7 cellular contexts compared by ENCODE assay signal in the genomic region with DNA sequence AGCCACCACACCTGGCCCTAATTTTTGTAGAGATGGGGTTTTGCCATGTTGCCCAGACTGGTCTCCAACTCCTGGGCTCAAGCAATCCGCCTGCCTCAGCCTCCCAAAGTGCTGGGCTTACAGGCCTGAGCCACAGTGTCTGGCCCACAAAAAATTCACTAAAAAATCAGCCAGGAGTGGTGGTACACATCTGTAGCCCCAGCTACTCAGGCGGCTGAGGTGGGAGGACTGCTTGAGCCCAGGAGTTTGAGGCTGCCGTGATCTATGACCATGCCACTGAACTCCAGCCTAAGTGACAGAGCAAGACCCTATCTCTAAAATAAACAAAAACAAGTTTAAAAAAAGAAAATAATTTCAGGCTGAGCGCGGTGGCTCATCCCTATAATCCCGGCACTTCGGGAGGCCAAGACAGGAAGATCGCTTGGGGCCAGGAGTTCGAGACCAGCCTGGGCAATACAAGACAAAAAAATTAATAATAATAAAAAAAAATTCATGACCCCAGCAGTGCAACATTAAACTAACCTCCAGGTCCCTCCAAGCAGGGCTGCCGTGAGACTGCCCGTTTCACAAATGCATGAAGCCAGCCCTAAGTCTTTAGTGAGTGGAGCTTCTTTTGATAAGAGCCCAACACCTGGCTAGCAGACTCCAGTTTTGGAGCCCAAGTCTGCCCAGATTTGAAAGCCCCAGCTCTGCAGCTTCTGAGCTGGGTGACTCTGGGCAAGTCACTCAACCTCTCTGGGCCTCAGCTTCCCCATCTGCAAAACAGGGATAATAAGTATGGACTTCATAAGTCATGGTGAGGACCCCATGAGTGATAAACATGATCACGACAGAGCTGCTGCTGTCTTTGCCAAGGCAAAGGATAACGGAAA. TPM values are rescaled to one million over a fixed set of nuclear protein-coding genes. Genes with fewer than 3 reads are reported as not detected.
DNase-seq lines count a peak whose midpoint lies in the region; ATAC-seq, FAIRE-seq and TF ChIP-seq lines count a peak whose summit lies in the region.

No MANE protein-coding gene starts in this region.

- no peak for TF ChIP-seq CTCF in keratinocyte (optimal IDR thresholded peaks at IDR 0.05 in 1 of 3, IDR thresholded peaks at IDR 0.05 in 1 of 3, conservative IDR thresholded peaks at IDR 0.05 in 1 of 3; ENCODE audit: extremely low read depth in 1 of 3, insufficient read depth in 2 of 3, low read length in 3 of 3)

- DNase-seq in keratinocyte (ENCODE audit: low read depth, low spot score) (no peak), GDM1 (lab: John Stamatoyannopoulos, UW) (no peak)

- no peak overlapping the region for H2AFZ ChIP-seq in keratinocyte (ENCODE audit: control insufficient read depth, low read length)

- H3K36me3 Mint-ChIP-seq in IgD-negative memory B cell: no peaks in the 10 kb centered on the region
- H3K36me3 Mint-ChIP-seq in activated naive CD8-positive, alpha-beta T cell: no peaks in the 10 kb centered on the region

- H3K27ac ChIP-seq in keratinocyte (ENCODE audit: control insufficient read depth, insufficient read depth, low read length) (peak overlapping the region; percentile 96), stomach smooth muscle (ENCODE audit: low read length) (peak overlapping the region; percentile 100)

- peak overlapping the region; percentile 84 to 96 (median 92) for H3K4me3 Mint-ChIP-seq in IgD-negative memory B cell
- H3K4me3 Mint-ChIP-seq in activated naive CD8-positive, alpha-beta T cell: peak overlapping the region; percentile 94

- H3K4me2 ChIP-seq in keratinocyte (ENCODE audit: control insufficient read depth, extremely low read depth, insufficient read depth, low read depth, low read length): peak overlapping the region; percentile 93

- peaks cover 58% of the 10 kb centered on the region for H4K20me1 ChIP-seq in keratinocyte (ENCODE audit: control insufficient read depth, extremely low read depth, insufficient read depth, low read length)

- no peaks in the 10 kb centered on the region for H3K27me3 Mint-ChIP-seq in IgD-negative memory B cell
- H3K27me3 Mint-ChIP-seq in activated naive CD8-positive, alpha-beta T cell: no peaks in the 10 kb centered on the region

- peak overlapping the region; percentile 99 for H3K9ac ChIP-seq in keratinocyte (ENCODE audit: control insufficient read depth, extremely low read depth, insufficient read depth, low read length)
- peak overlapping the region; percentile 68 to 98 for H3K9ac ChIP-seq in stomach smooth muscle (ENCODE audit: low read length in 2 of 2)

- FAIRE-seq in keratinocyte (lab: Jason Lieb, UNC): no peak

- H3K4me1 ChIP-seq in keratinocyte (ENCODE audit: control insufficient read depth, extremely low read depth, insufficient read depth, low read length): peaks cover 30% of the 10 kb centered on the region
- peaks cover 85% of the 10 kb centered on the region for H3K4me1 ChIP-seq in stomach smooth muscle (ENCODE audit: control insufficient read depth, insufficient read depth, low read length)

- H3K9me1 ChIP-seq in keratinocyte (ENCODE audit: control insufficient read depth, extremely low read depth, insufficient read depth, low read length): no peaks in the 10 kb centered on the region

- H3K4me3 ChIP-seq in keratinocyte (ENCODE audit: control insufficient read depth in 2 of 3, extremely low read depth in 1 of 3, insufficient read depth in 2 of 3, low read depth in 1 of 3, low read length in 3 of 3) (peak overlapping the region; percentile 45 to 98 (median 97)), stomach smooth muscle (ENCODE audit: low read length in 2 of 2) (peak overlapping the region; percentile 79 to 86)

- H3K27me3 ChIP-seq in keratinocyte (ENCODE audit: control insufficient read depth, extremely low read depth, insufficient read depth, low read length): no peaks in the 10 kb centered on the region
- no peaks in the 10 kb centered on the region for H3K27me3 ChIP-seq in stomach smooth muscle (ENCODE audit: control insufficient read depth in 1 of 2, insufficient read depth in 2 of 2, low read length in 2 of 2)

- H3K9me3 ChIP-seq in keratinocyte (ENCODE audit: control insufficient read depth, low read depth, low read length): no peaks in the 10 kb centered on the region
- H3K9me3 ChIP-seq in stomach smooth muscle (ENCODE audit: control insufficient read depth in 2 of 2, low read length in 2 of 2): no peaks in the 10 kb centered on the region

- peaks cover 55% of the 10 kb centered on the region for H3K79me2 ChIP-seq in keratinocyte (ENCODE audit: control insufficient read depth, insufficient read depth, low read length)

- peaks cover 42 to 55% of the 10 kb centered on the region in 2 experiments for H3K36me3 ChIP-seq in keratinocyte (ENCODE audit: control insufficient read depth in 2 of 2, extremely low read depth in 1 of 2, insufficient read depth in 2 of 2, low read length in 2 of 2)
- peaks cover 16 to 20% of the 10 kb centered on the region in 2 donors for H3K36me3 ChIP-seq in stomach smooth muscle (ENCODE audit: control insufficient read depth in 2 of 2, insufficient read depth in 2 of 2, low read length in 2 of 2)

- no peaks in the 10 kb centered on the region for H3K9me3 Mint-ChIP-seq in IgD-negative memory B cell
- H3K9me3 Mint-ChIP-seq in activated naive CD8-positive, alpha-beta T cell (ENCODE audit: low read depth): no peaks in the 10 kb centered on the region

- H3K4me1 Mint-ChIP-seq in IgD-negative memory B cell: peaks cover 29 to 37% (median 36%) of the 10 kb centered on the region in 3 donors
- H3K4me1 Mint-ChIP-seq in activated naive CD8-positive, alpha-beta T cell (ENCODE audit: low read depth): peaks cover 46% of the 10 kb centered on the region

- ATAC-seq in HG03571 (IDR thresholded peaks at IDR 0.05; ENCODE audit: unreplicated experiment) (no peak), HG02840 (IDR thresholded peaks at IDR 0.05; ENCODE audit: low FRiP score, unreplicated experiment) (no peak)

- dilution Hi-C loops in keratinocyte (cut with MboI; ENCODE audit: extremely low pct_ligation_motif_present, low sequenced_read_pairs): no loop called here

- peak overlapping the region; percentile 96 to 99 (median 99) for H3K27ac Mint-ChIP-seq in IgD-negative memory B cell
- peak overlapping the region; percentile 95 for H3K27ac Mint-ChIP-seq in activated naive CD8-positive, alpha-beta T cell

RNA-seq across cellular contexts. Expression of a gene that starts 38.6 kb away (rescaled TPM):
- polyA plus RNA-seq in IgD-negative memory B cell (not detected), keratinocyte (0.18 TPM in 1 of 3 replicates, not detected in the others)
- not detected for polyA plus RNA-seq in keratinocyte (2011; ENCODE audit: low read depth)
- 0.40 TPM in 1 of 2 replicates, not detected in the other for polyA plus RNA-seq in keratinocyte (2011; cell fraction: cytosol; rRNA removed)
- polyA plus RNA-seq in keratinocyte (2011; cell fraction: nucleus; rRNA removed): not detected in 2 replicates
- polyA plus RNA-seq in keratinocyte (2012; ENCODE audit: low replicate concordance): 0.86 TPM in 1 of 2 replicates, not detected in the other
- polyA minus RNA-seq in keratinocyte: 0.40 TPM in 1 of 3 replicates, not detected in the others
- not detected for polyA minus RNA-seq in keratinocyte (2011; cell fraction: cytosol; rRNA and poly(A)+ RNA removed)
- not detected in 2 replicates for polyA minus RNA-seq in keratinocyte (2011; cell fraction: nucleus; rRNA and poly(A)+ RNA removed)

RNA-seq across cellular contexts. Expression of a gene that starts 43.1 kb away (rescaled TPM):
- polyA plus RNA-seq in IgD-negative memory B cell: 1.2 TPM
- 0.71 to 1.1 TPM (median 1.00 TPM) in 3 replicates for polyA plus RNA-seq in keratinocyte
- polyA plus RNA-seq in keratinocyte (2011; ENCODE audit: low read depth): 6.3 TPM
- polyA plus RNA-seq in keratinocyte (2011; cell fraction: cytosol; rRNA removed): 0.68 and 1.3 TPM in 2 replicates
- 2.9 and 3.6 TPM in 2 replicates for polyA plus RNA-seq in keratinocyte (2011; cell fraction: nucleus; rRNA removed)
- 1.5 and 3.8 TPM in 2 replicates for polyA plus RNA-seq in keratinocyte (2012; ENCODE audit: low replicate concordance)
- polyA minus RNA-seq in keratinocyte: 2.1 to 3.7 TPM (median 3.1 TPM) in 3 replicates
- polyA minus RNA-seq in keratinocyte (2011; cell fraction: cytosol; rRNA and poly(A)+ RNA removed): 6.3 TPM
- polyA minus RNA-seq in keratinocyte (2011; cell fraction: nucleus; rRNA and poly(A)+ RNA removed): 5.3 and 7.0 TPM in 2 replicates
